12 cellular contexts compared by ENCODE assay signal in genomic region chr15:66777054-66777453, GRCh38.
"Had no signal": no experiment of that assay in that cellular context is flagged by ENCODE, and none has a peak within 500 bp of the region (broad histone marks: within the 10 kb centered on the region; RNA-seq: fewer than 3 reads in every experiment).

No MANE protein-coding gene starts in this region.

- H3K4me1 Mint-ChIP-seq: immature natural killer cell, natural killer cell had no signal

- H3K4me3 Mint-ChIP-seq: activated T-cell treated with anti-CD3 and anti-CD28 coated beads, Interleukin-2, amount 50 U/mL, for 72 hours; effector memory CD8-positive, alpha-beta T cell; immature natural killer cell; natural killer cell; stimulated activated naive CD8-positive, alpha-beta T cell treated with anti-CD3 and anti-CD28 coated beads, Interleukin-15, Interleukin-2, amounts not matched to agents 100 ng/mL and 50 ng/mL, for 24 hours had no signal

- H3K27me3 Mint-ChIP-seq: stimulated activated naive CD8-positive, alpha-beta T cell treated with anti-CD3 and anti-CD28 coated beads, Interleukin-15, Interleukin-2, amounts not matched to agents 100 ng/mL and 50 ng/mL, for 24 hours had no signal

- H3K36me3 Mint-ChIP-seq: activated naive CD4-positive, alpha-beta T cell treated with anti-CD3 and anti-CD28 coated beads, Interleukin-2, amount 50 U/mL, for 72 hours; immature natural killer cell; natural killer cell had no signal

- H3K9me3 Mint-ChIP-seq: activated naive CD4-positive, alpha-beta T cell treated with anti-CD3 and anti-CD28 coated beads, Interleukin-2, amount 50 U/mL, for 72 hours; activated T-cell treated with anti-CD3 and anti-CD28 coated beads, Interleukin-2, amount 50 U/mL, for 72 hours; effector memory CD8-positive, alpha-beta T cell; immature natural killer cell; natural killer cell; stimulated activated naive CD8-positive, alpha-beta T cell treated with anti-CD3 and anti-CD28 coated beads, Interleukin-15, Interleukin-2, amounts not matched to agents 100 ng/mL and 50 ng/mL, for 24 hours had no signal

- DNase-seq: activated CD4-positive, alpha-beta T cell treated with anti-CD3 and anti-CD28 coated beads, Interleukin-2, amount 50 U/mL, for 1 hour; activated gamma-delta T cell treated with Interleukin-2 at 50 U/mL for 16 hours; activated T-cell treated with anti-CD3 and anti-CD28 coated beads, Interleukin-2, amount 50 U/mL, for 72 hours; effector memory CD8-positive, alpha-beta T cell; immature natural killer cell; natural killer cell; nucleus accumbens; T-helper 1 cell; T-helper 9 cell had no signal

- ATAC-seq: activated CD4-positive, CD25-positive, alpha-beta regulatory T cell treated with anti-CD3 and anti-CD28 coated beads, Interleukin-2, amount 50 U/mL, for 24 hours; activated naive CD4-positive, alpha-beta T cell treated with anti-CD3 and anti-CD28 coated beads, Interleukin-2, amount 50 U/mL, for 72 hours; activated T-cell treated with anti-CD3 and anti-CD28 coated beads, Interleukin-2, amount 50 U/mL, for 72 hours; effector memory CD8-positive, alpha-beta T cell; natural killer cell had no signal

- H3K27ac Mint-ChIP-seq: activated naive CD4-positive, alpha-beta T cell treated with anti-CD3 and anti-CD28 coated beads, Interleukin-2, amount 50 U/mL, for 72 hours; activated T-cell treated with anti-CD3 and anti-CD28 coated beads, Interleukin-2, amount 50 U/mL, for 72 hours; effector memory CD8-positive, alpha-beta T cell; immature natural killer cell; natural killer cell; stimulated activated naive CD8-positive, alpha-beta T cell treated with anti-CD3 and anti-CD28 coated beads, Interleukin-15, Interleukin-2, amounts not matched to agents 100 ng/mL and 50 ng/mL, for 24 hours had no signal
